ENCODE assay signal across 8 cellular contexts in the genomic region with DNA sequence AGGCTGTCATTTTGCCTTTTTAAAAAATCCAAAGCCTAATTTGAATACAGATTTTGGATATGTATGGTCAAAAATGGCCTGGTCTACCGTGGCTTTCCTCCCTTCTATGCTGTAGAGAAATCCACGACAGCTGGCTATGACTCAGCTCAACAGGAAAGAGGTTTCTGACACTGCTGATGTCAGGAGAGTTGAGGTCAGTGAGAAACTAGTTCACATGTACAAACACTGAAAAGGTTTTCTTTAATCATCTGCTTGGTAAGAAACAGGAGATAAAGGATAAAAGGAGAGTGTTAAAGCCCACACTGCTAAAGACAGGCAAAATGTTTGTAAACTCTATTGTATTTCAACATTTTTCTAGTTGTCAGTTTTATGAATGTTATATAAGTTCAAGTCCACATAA.
A peak's percentile ranks its signal among the peaks of the same experiment; 100 is the strongest.
DNase-seq lines count a peak whose midpoint lies in the region; ATAC-seq and TF ChIP-seq lines count a peak whose summit lies in the region.

No MANE protein-coding gene starts in this region.

- ATAC-seq in GM18867 (IDR thresholded peaks at IDR 0.05; ENCODE audit: unreplicated experiment) = peak; percentile 89
- peak; percentile 90 for ATAC-seq in HG03135 (IDR thresholded peaks at IDR 0.05; ENCODE audit: unreplicated experiment)
- peak; percentile 83 for ATAC-seq in T-helper 17 cell

- no peak overlapping the region for H3K27ac ChIP-seq in prostate gland

- H3K9me3 ChIP-seq in T-helper 17 cell (ENCODE audit: control insufficient read depth, low read length, poor library complexity, severe bottlenecking) (no peaks in the 10 kb centered on the region), prostate gland (no peaks in the 10 kb centered on the region)

- peak overlapping the region; percentile 21 for H3K4me3 Mint-ChIP-seq in T-helper 17 cell

- no peak for TF ChIP-seq POLR2A in prostate gland (IDR thresholded peaks at IDR 0.05)

- no peaks in the 10 kb centered on the region for H3K27me3 Mint-ChIP-seq in T-helper 17 cell

- DNase-seq in AML-193 (lab: John Stamatoyannopoulos, UW) (peak; percentile 25 to 52), T-helper 17 cell (no peak), pons (ENCODE audit: low spot score) (peak; percentile 53), NCI-H2171 treated with DMSO at 0.1 percent for 48 hours (lab: John Stamatoyannopoulos, UW) (no peak), prostate gland (ENCODE audit: low spot score) (no peak)
- peak; percentile 9 for DNase-seq in effector CD4-positive, alpha-beta T cell

- peaks cover 28% of the 10 kb centered on the region for H3K4me1 Mint-ChIP-seq in T-helper 17 cell

- H3K27ac Mint-ChIP-seq in T-helper 17 cell = peak overlapping the region; percentile 67

- H3K36me3 ChIP-seq in prostate gland = no peaks in the 10 kb centered on the region

- H3K36me3 Mint-ChIP-seq in T-helper 17 cell (ENCODE audit: low read depth) = no peaks in the 10 kb centered on the region

- H3K4me3 ChIP-seq in prostate gland = no peak overlapping the region

- H3K27me3 ChIP-seq in prostate gland (replicated peaks; ENCODE audit: insufficient read depth) = no peaks in the 10 kb centered on the region

- TF ChIP-seq CTCF in prostate gland (IDR thresholded peaks at IDR 0.05) = no peak

- no peaks in the 10 kb centered on the region for H3K4me1 ChIP-seq in prostate gland (replicated peaks)

- intact Hi-C loops in prostate gland (cut with DNase I) = no loop called here

- 34% methylated on average over 2 of the region's 2 CpGs for WGBS in prostate gland

Comparison
In these comparisons a context has a peak if more than half of its experiments do, and no peak if none do; other contexts are left out.
1. DNase-seq: peak in AML-193 (2 of 2), effector CD4-positive, alpha-beta T cell (single experiment) and pons (single experiment); none in T-helper 17 cell (0 of 3), NCI-H2171 treated with DMSO at 0.1 percent for 48 hours (single experiment) and prostate gland (single experiment).
2. Peak in every context shown above with its lines, with median percentiles within 50 percentile points of each other: ATAC-seq.